In genomic region chr1:87236585-87236984, GRCh38 we compare ENCODE assay signal across 17 cellular contexts.
"Had no signal": no experiment of that assay in that cellular context is flagged by ENCODE, and none has a peak within 500 bp of the region (broad histone marks: within the 10 kb centered on the region; RNA-seq: fewer than 3 reads in every experiment).

No MANE protein-coding gene starts in this region.

- H3K4me1 ChIP-seq: adrenal gland, right atrium auricular region, tibial nerve, vagina had no signal

- ATAC-seq: activated CD4-positive, alpha-beta T cell treated with anti-CD3 and anti-CD28 coated beads for 36 hours; naive thymus-derived CD4-positive, alpha-beta T cell had no signal

- H3K27me3 ChIP-seq: adrenal gland, right atrium auricular region, tibial nerve, vagina had no signal

- H3K36me3 ChIP-seq: adrenal gland, neutrophil, right atrium auricular region, tibial nerve, vagina had no signal

- DNase-seq: activated CD4-positive, alpha-beta memory T cell treated with anti-CD3 and anti-CD28 coated beads, Interleukin-2, amount 10 ng/mL, durations not matched to agents 7 days and 5 days; activated CD4-positive, alpha-beta T cell treated with anti-CD3 and anti-CD28 coated beads for 36 hours; activated CD8-positive, alpha-beta memory T cell treated with anti-CD3 and anti-CD28 coated beads, Interleukin-2, amount 50 U/mL, for 48 hours; activated naive CD4-positive, alpha-beta T cell treated with anti-CD3 and anti-CD28 coated beads, Interleukin-2, amount 50 U/mL, for 16 hours; adrenal gland; caudate nucleus; effector CD4-positive, alpha-beta T cell; glutamatergic neuron; naive thymus-derived CD4-positive, alpha-beta T cell; posterior cingulate gyrus; small intestine had no signal

- H3K9me3 ChIP-seq: adrenal gland, neutrophil, right atrium auricular region, tibial nerve, vagina had no signal

- H3K27ac ChIP-seq: adrenal gland, coronary artery, neutrophil, right atrium auricular region, tibial nerve, vagina, VCaP had no signal

- H3K4me3 ChIP-seq: adrenal gland, coronary artery, right atrium auricular region, tibial nerve, vagina had no signal
